Comparison of ENCODE assay signal across 16 cellular contexts in genomic region chr2:159200498-159200897, GRCh38.
DNase-seq lines count a peak whose midpoint lies in the region; ATAC-seq and TF ChIP-seq lines count a peak whose summit lies in the region.
"Had no signal": no experiment of that assay in that cellular context is flagged by ENCODE, and none has a peak within 500 bp of the region (broad histone marks: within the 10 kb centered on the region; RNA-seq: fewer than 3 reads in every experiment).

No MANE protein-coding gene starts in this region.

- H3K27ac ChIP-seq in cardiac muscle cell (peak overlapping the region; percentile 70), left lung (peak overlapping the region in 1 of 2 donors; percentile 73), thoracic aorta (peak overlapping the region; percentile 29 to 61)
- no peak overlapping the region for H3K27ac ChIP-seq in CD8-positive, alpha-beta T cell (ENCODE audit: low read depth, low read length)
- H3K27ac ChIP-seq: foreskin keratinocyte had no signal

- H3K4me1 Mint-ChIP-seq in activated CD4-positive, alpha-beta T cell treated with anti-CD3 and anti-CD28 coated beads, Interleukin-2, amount 10 ng/mL, durations not matched to agents 7 days and 5 days, result peaks cover 21% of the 10 kb centered on the region
- H3K4me1 Mint-ChIP-seq in CD8-positive, alpha-beta T cell (ENCODE audit: low read depth), result peaks cover 35% of the 10 kb centered on the region

- no peaks in the 10 kb centered on the region for H3K9me3 Mint-ChIP-seq in activated CD4-positive, alpha-beta T cell treated with anti-CD3 and anti-CD28 coated beads, Interleukin-2, amount 10 ng/mL, durations not matched to agents 7 days and 5 days
- H3K9me3 Mint-ChIP-seq in CD8-positive, alpha-beta T cell, result no peaks in the 10 kb centered on the region
- H3K9me3 Mint-ChIP-seq: activated B cell treated with CpG ODN at 0.5 μM for 24 hours; dendritic cell treated with granulocyte-macrophage colony-stimulating factor and Interleukin-4, amounts not matched to agents 40 ng/mL and 50 ng/mL, for 4 days had no signal

- DNase-seq in cardiac muscle cell (ENCODE audit: low read depth in 1 of 2, low spot score in 1 of 2), result peak in 1 of 2 donors; percentile 58
- DNase-seq in cardiac septum (ENCODE audit: low spot score), result no peak
- DNase-seq in astrocyte of the spinal cord (ENCODE audit: low read depth, low spot score), result peak; percentile 32
- no peak for DNase-seq in left lung
- no peak for DNase-seq in thoracic aorta (ENCODE audit: low spot score)
- DNase-seq in activated CD4-positive, alpha-beta T cell treated with anti-CD3 and anti-CD28 coated beads, Interleukin-2, amount 10 ng/mL, durations not matched to agents 7 days and 5 days, result no peak
- no peak for DNase-seq in CD8-positive, alpha-beta T cell
- DNase-seq in kidney tubule cell (ENCODE audit: low spot score), result no peak
- DNase-seq: activated B cell treated with CpG ODN at 0.5 μM for 24 hours; activated CD8-positive, alpha-beta memory T cell treated with anti-CD3 and anti-CD28 coated beads, Interleukin-2, amount 50 U/mL, for 4 hours; foreskin keratinocyte; NCI-H1105 treated with DMSO at 0.1 percent for 48 hours; PC-3 had no signal

- H3K4me3 ChIP-seq in cardiac muscle cell (no peak overlapping the region), astrocyte of the spinal cord (ENCODE audit: low read depth, low read length) (no peak overlapping the region), left lung (no peak overlapping the region), thoracic aorta (no peak overlapping the region)
- H3K4me3 ChIP-seq in CD8-positive, alpha-beta T cell (ENCODE audit: low read depth, low read length), result no peak overlapping the region
- H3K4me3 ChIP-seq: skin epidermis had no signal

- H3K36me3 ChIP-seq in cardiac muscle cell (peaks cover 19% of the 10 kb centered on the region), left lung (peaks cover 0 to 43% of the 10 kb centered on the region in 2 donors), thoracic aorta (no peaks in the 10 kb centered on the region)
- H3K36me3 ChIP-seq in CD8-positive, alpha-beta T cell (ENCODE audit: insufficient read depth, low read length), result no peaks in the 10 kb centered on the region

- no peaks in the 10 kb centered on the region for H3K27me3 ChIP-seq in cardiac muscle cell
- H3K27me3 ChIP-seq in left lung, result no peaks in the 10 kb centered on the region
- no peaks in the 10 kb centered on the region for H3K27me3 ChIP-seq in thoracic aorta (replicated peaks; ENCODE audit: insufficient read depth)
- H3K27me3 ChIP-seq in CD8-positive, alpha-beta T cell (ENCODE audit: insufficient read depth, low read length), result no peaks in the 10 kb centered on the region
- H3K27me3 ChIP-seq: foreskin keratinocyte had no signal

- H3K9me3 ChIP-seq in cardiac muscle cell (ENCODE audit: low read depth) (no peaks in the 10 kb centered on the region), left lung (no peaks in the 10 kb centered on the region), thoracic aorta (no peaks in the 10 kb centered on the region)
- H3K9me3 ChIP-seq in CD8-positive, alpha-beta T cell (ENCODE audit: low read length), result no peaks in the 10 kb centered on the region

- CTCF ChIA-PET in activated CD4-positive, alpha-beta T cell treated with anti-CD3 and anti-CD28 coated beads, Interleukin-2, amount 10 ng/mL, durations not matched to agents 7 days and 5 days (lab: Charles Lee), result interaction anchor here (0.5 to 2.0 kb wide), 2 partner anchors 14 to 20 kb away, joined by 3 to 6 read pairs; no protein-coding TSS in a partner anchor
- CTCF ChIA-PET in CD8-positive, alpha-beta T cell (lab: Charles Lee), result interaction anchor here (2.0 kb wide), 1 partner anchor 82 kb away, joined by 4 read pairs; no protein-coding TSS in a partner anchor

- H3K4me3 Mint-ChIP-seq in activated CD4-positive, alpha-beta T cell treated with anti-CD3 and anti-CD28 coated beads, Interleukin-2, amount 10 ng/mL, durations not matched to agents 7 days and 5 days, result no peak overlapping the region
- no peak overlapping the region for H3K4me3 Mint-ChIP-seq in CD8-positive, alpha-beta T cell
- H3K4me3 Mint-ChIP-seq: activated B cell treated with CpG ODN at 0.5 μM for 24 hours; activated naive CD8-positive, alpha-beta T cell; dendritic cell treated with granulocyte-macrophage colony-stimulating factor and Interleukin-4, amounts not matched to agents 40 ng/mL and 50 ng/mL, for 4 days had no signal

- POLR2A ChIA-PET in activated CD4-positive, alpha-beta T cell treated with anti-CD3 and anti-CD28 coated beads, Interleukin-2, amount 10 ng/mL, durations not matched to agents 7 days and 5 days (lab: Charles Lee), result no interaction called here
- POLR2A ChIA-PET in CD8-positive, alpha-beta T cell (lab: Charles Lee), result no interaction called here

- H3K36me3 Mint-ChIP-seq in activated CD4-positive, alpha-beta T cell treated with anti-CD3 and anti-CD28 coated beads, Interleukin-2, amount 10 ng/mL, durations not matched to agents 7 days and 5 days (ENCODE audit: low read depth), result no peaks in the 10 kb centered on the region
- no peaks in the 10 kb centered on the region for H3K36me3 Mint-ChIP-seq in CD8-positive, alpha-beta T cell
- H3K36me3 Mint-ChIP-seq: activated naive CD8-positive, alpha-beta T cell had no signal

- peaks cover 17% of the 10 kb centered on the region for H3K4me1 ChIP-seq in cardiac muscle cell (ENCODE audit: low read depth)
- peaks cover 8 to 22% of the 10 kb centered on the region in 2 donors for H3K4me1 ChIP-seq in left lung
- peaks cover 12 to 66% of the 10 kb centered on the region in 2 donors for H3K4me1 ChIP-seq in thoracic aorta (ENCODE audit: control insufficient read depth in 1 of 2, low read depth in 2 of 2)
- H3K4me1 ChIP-seq in CD8-positive, alpha-beta T cell (ENCODE audit: insufficient read depth, low read length), result peaks cover 18% of the 10 kb centered on the region
- H3K4me1 ChIP-seq: foreskin keratinocyte had no signal

- no peak overlapping the region for H3K27ac Mint-ChIP-seq in activated CD4-positive, alpha-beta T cell treated with anti-CD3 and anti-CD28 coated beads, Interleukin-2, amount 10 ng/mL, durations not matched to agents 7 days and 5 days
- no peak overlapping the region for H3K27ac Mint-ChIP-seq in CD8-positive, alpha-beta T cell
- H3K27ac Mint-ChIP-seq: activated naive CD8-positive, alpha-beta T cell; dendritic cell treated with granulocyte-macrophage colony-stimulating factor and Interleukin-4, amounts not matched to agents 40 ng/mL and 50 ng/mL, for 4 days had no signal

- H3K27me3 Mint-ChIP-seq in activated CD4-positive, alpha-beta T cell treated with anti-CD3 and anti-CD28 coated beads, Interleukin-2, amount 10 ng/mL, durations not matched to agents 7 days and 5 days, result no peaks in the 10 kb centered on the region
- no peaks in the 10 kb centered on the region for H3K27me3 Mint-ChIP-seq in CD8-positive, alpha-beta T cell (ENCODE audit: low read depth)
- H3K27me3 Mint-ChIP-seq: activated naive CD8-positive, alpha-beta T cell; dendritic cell treated with granulocyte-macrophage colony-stimulating factor and Interleukin-4, amounts not matched to agents 40 ng/mL and 50 ng/mL, for 4 days had no signal

- TF ChIP-seq CTCF in cardiac muscle cell (IDR thresholded peaks at IDR 0.05; ENCODE audit: low read depth, low read length) (no peak), astrocyte of the spinal cord (IDR thresholded peaks at IDR 0.05; ENCODE audit: low read depth, low read length) (no peak), left lung (IDR thresholded peaks at IDR 0.05) (no peak), thoracic aorta (IDR thresholded peaks at IDR 0.05) (no peak)
- TF ChIP-seq CTCF in CD8-positive, alpha-beta T cell (IDR thresholded peaks at IDR 0.05), result no peak

- in situ Hi-C loops in astrocyte of the spinal cord (cut with HindIII; ENCODE audit: low sequenced_read_pairs), result no loop called here

- intact Hi-C loops in cardiac septum (cut with DNase I), result no loop called here
- intact Hi-C loops in left lung (cut with DNase I), result no loop called here
- intact Hi-C loops in CD8-positive, alpha-beta T cell (cut with DNase I, micrococcal nuclease), result no loop called here

- ATAC-seq in left lung, result peak; percentile 31
- ATAC-seq in thoracic aorta (ENCODE audit: insufficient number of reproducible peaks, low FRiP score, low read depth), result no peak
- ATAC-seq in CD8-positive, alpha-beta T cell, result no peak
- ATAC-seq: foreskin keratinocyte, PC-3 had no signal
